Comparison of ENCODE assay signal across 5 cellular contexts in genomic region chr2:1319393-1319792, GRCh38.
"Had no signal": no experiment of that assay in that cellular context is flagged by ENCODE, and none has a peak within 500 bp of the region (broad histone marks: within the 10 kb centered on the region; RNA-seq: fewer than 3 reads in every experiment).

No MANE protein-coding gene starts in this region.

- DNase-seq: IMR-90, KBM-7, KG1 had no signal

- H3K27ac ChIP-seq: HL-60 had no signal

- H3K4me3 ChIP-seq: K562 had no signal
